In the genomic region with DNA sequence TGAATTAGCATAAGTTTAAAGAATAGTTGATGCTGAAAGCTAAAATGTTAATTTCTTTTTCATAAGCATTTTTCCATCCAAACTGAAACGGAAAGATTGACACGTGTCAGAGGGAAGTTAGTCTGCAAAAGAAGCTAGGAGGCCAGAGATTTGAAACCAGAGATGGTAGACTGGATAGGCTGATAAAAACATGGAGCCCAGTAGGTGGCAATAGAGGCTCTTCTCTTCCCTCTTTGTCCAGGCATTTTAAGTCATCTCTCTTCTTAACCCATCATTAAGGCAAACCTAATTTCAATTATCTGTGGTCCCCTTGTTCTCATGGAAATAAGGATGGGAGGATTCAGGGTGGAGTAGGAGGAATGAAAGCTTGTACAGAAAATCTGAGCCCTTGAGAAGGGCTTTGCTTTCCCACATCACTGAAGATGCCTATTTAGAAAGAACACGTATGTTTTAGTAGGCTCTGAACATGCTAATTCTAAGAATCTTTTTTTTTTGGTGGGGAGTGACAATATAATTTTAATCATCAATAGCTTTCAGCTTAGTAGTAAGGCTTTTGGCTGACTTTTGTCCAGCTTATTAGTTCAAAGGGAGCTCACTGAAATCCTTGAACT, we compare ENCODE assay signal across 9 cellular contexts.
DNase-seq lines count a peak whose midpoint lies in the region; ATAC-seq, FAIRE-seq and TF ChIP-seq lines count a peak whose summit lies in the region.
"Had no signal": no experiment of that assay in that cellular context is flagged by ENCODE, and none has a peak within 500 bp of the region (broad histone marks: within the 10 kb centered on the region; RNA-seq: fewer than 3 reads in every experiment).

No MANE protein-coding gene starts in this region.

- H3K9ac ChIP-seq in DND-41 (ENCODE audit: low read depth, low read length), result no peak overlapping the region

- H3K9me3 ChIP-seq in DND-41 (ENCODE audit: insufficient read depth, low read length, severe bottlenecking) (no peaks in the 10 kb centered on the region), esophagus muscularis mucosa (no peaks in the 10 kb centered on the region), pancreas (no peaks in the 10 kb centered on the region)
- no peaks in the 10 kb centered on the region for H3K9me3 ChIP-seq in CD8-positive, alpha-beta T cell (ENCODE audit: low read length)

- peak; percentile 50; the same call in 1 of the 3 replicates for ATAC-seq in DND-41 (ENCODE audit: insufficient read depth, low read depth)
- ATAC-seq in pancreas, result peak in 3 of 4 donors; percentile 58 to 72 (median 66)
- no peak for ATAC-seq in CD8-positive, alpha-beta T cell

- POLR2A ChIA-PET in CD8-positive, alpha-beta T cell (lab: Charles Lee), result no interaction called here

- H3K27me3 ChIP-seq in DND-41 (ENCODE audit: insufficient read depth, low read length, poor library complexity) (no peaks in the 10 kb centered on the region), esophagus muscularis mucosa (no peaks in the 10 kb centered on the region), pancreas (no peaks in the 10 kb centered on the region)
- H3K27me3 ChIP-seq in CD8-positive, alpha-beta T cell (ENCODE audit: insufficient read depth, low read length), result no peaks in the 10 kb centered on the region

- 30% methylated on average over 3 of the region's 3 CpGs for WGBS in esophagus muscularis mucosa
- 24 to 29% methylated on average over 3 of the region's 3 CpGs for WGBS in pancreas, 2 donors

- H3K4me3 ChIP-seq in DND-41 (ENCODE audit: low read depth in 1 of 2, low read length in 2 of 2) (no peak overlapping the region), LNCaP clone FGC (ENCODE audit: low read depth, low read length) (no peak overlapping the region), esophagus muscularis mucosa (no peak overlapping the region), pancreas (no peak overlapping the region)
- no peak overlapping the region for H3K4me3 ChIP-seq in CD8-positive, alpha-beta T cell (ENCODE audit: low read depth, low read length)

- H3K4me3 Mint-ChIP-seq in CD8-positive, alpha-beta T cell, result no peak overlapping the region

- H3K9me3 Mint-ChIP-seq in CD8-positive, alpha-beta T cell, result no peaks in the 10 kb centered on the region

- no peaks in the 10 kb centered on the region for H4K20me1 ChIP-seq in DND-41 (ENCODE audit: insufficient read depth, low read length)

- intact Hi-C loops in esophagus muscularis mucosa (cut with DNase I), result loop anchor here (1.0 kb wide), 1 partner anchor 219 kb away; no protein-coding TSS in a partner anchor
- intact Hi-C loops in pancreas (cut with DNase I), result loop anchor here in 1 of 3 donors (10.0 kb wide), 1 partner anchor 219 kb away; no protein-coding TSS in a partner anchor
- intact Hi-C loops in CD8-positive, alpha-beta T cell (cut with DNase I, micrococcal nuclease), result loop anchor here (10.0 kb wide), 3 partner anchors 809 to 1419 kb away; no protein-coding TSS in a partner anchor

- no peaks in the 10 kb centered on the region for H3K4me1 ChIP-seq in DND-41 (ENCODE audit: insufficient read depth, low read length)
- H3K4me1 ChIP-seq in esophagus muscularis mucosa, result peaks cover 0 to 4% (median 0%) of the 10 kb centered on the region in 4 donors
- H3K4me1 ChIP-seq in pancreas, result no peaks in the 10 kb centered on the region
- no peaks in the 10 kb centered on the region for H3K4me1 ChIP-seq in CD8-positive, alpha-beta T cell (ENCODE audit: insufficient read depth, low read length)

- peaks cover 12% of the 10 kb centered on the region for H3K27me3 Mint-ChIP-seq in CD8-positive, alpha-beta T cell (ENCODE audit: low read depth)

- FAIRE-seq in pancreas (lab: Jason Lieb, UNC), result peak; percentile 57
- FAIRE-seq: islet of Langerhans had no signal

- H3K27ac ChIP-seq in DND-41 (ENCODE audit: low read length) (no peak overlapping the region), esophagus muscularis mucosa (replicated peaks in 1 of 4) (no peak overlapping the region), pancreas (no peak overlapping the region)
- H3K27ac ChIP-seq in CD8-positive, alpha-beta T cell (ENCODE audit: low read depth, low read length), result no peak overlapping the region

- no peak for TF ChIP-seq POLR2A in esophagus muscularis mucosa (IDR thresholded peaks at IDR 0.05; ENCODE audit: low read depth)

- no peaks in the 10 kb centered on the region for H3K4me1 Mint-ChIP-seq in CD8-positive, alpha-beta T cell (ENCODE audit: low read depth)

- CTCF ChIA-PET in CD8-positive, alpha-beta T cell (lab: Charles Lee), result no interaction called here

- H3K36me3 ChIP-seq in DND-41 (ENCODE audit: insufficient read depth, low read length) (no peaks in the 10 kb centered on the region), esophagus muscularis mucosa (no peaks in the 10 kb centered on the region), pancreas (no peaks in the 10 kb centered on the region)
- H3K36me3 ChIP-seq in CD8-positive, alpha-beta T cell (ENCODE audit: insufficient read depth, low read length), result no peaks in the 10 kb centered on the region

- H3K36me3 Mint-ChIP-seq in CD8-positive, alpha-beta T cell, result no peaks in the 10 kb centered on the region

- H3K27ac Mint-ChIP-seq in CD8-positive, alpha-beta T cell, result no peak overlapping the region

- no peak overlapping the region for H2AFZ ChIP-seq in DND-41 (ENCODE audit: low read depth, low read length)

- TF ChIP-seq CTCF in DND-41 (IDR thresholded peaks at IDR 0.05; ENCODE audit: borderline replicate concordance, extremely low read depth, low read length, poor library complexity, severe bottlenecking), result peak; percentile 54
- TF ChIP-seq CTCF in LNCaP clone FGC (IDR thresholded peaks at IDR 0.05; ENCODE audit: control insufficient read depth, extremely low read depth, insufficient read depth), result peak; percentile 70
- TF ChIP-seq CTCF in esophagus muscularis mucosa (IDR thresholded peaks at IDR 0.05), result peak; percentile 48 to 62 (median 54)
- TF ChIP-seq CTCF in pancreas (IDR thresholded peaks at IDR 0.05), result peak in 3 of 4 donors; percentile 16 to 36 (median 19)
- TF ChIP-seq CTCF in CD8-positive, alpha-beta T cell (IDR thresholded peaks at IDR 0.05), result no peak

- no peak overlapping the region for H3K4me2 ChIP-seq in DND-41 (ENCODE audit: insufficient read depth, low read length)

- DNase-seq in DND-41, result no peak
- DNase-seq in LNCaP clone FGC (ENCODE audit: low read depth), result peak; percentile 27
- DNase-seq in RKO (ENCODE audit: low spot score), result peak; percentile 84
- DNase-seq in esophagus muscularis mucosa (ENCODE audit: extremely low spot score), result no peak
- no peak for DNase-seq in pancreas
- DNase-seq in CD8-positive, alpha-beta T cell, result no peak
- no peak for DNase-seq in mucosa of gallbladder (ENCODE audit: low spot score)
- DNase-seq in T-helper 2 cell, result no peak

- H3K79me2 ChIP-seq in DND-41 (ENCODE audit: insufficient read depth, low read length), result no peaks in the 10 kb centered on the region

- no peak for TF ChIP-seq EP300 in esophagus muscularis mucosa (IDR thresholded peaks at IDR 0.05)

Comparison
In these comparisons a context has a peak if more than half of its experiments do, and no peak if none do; other contexts are left out.
1. DNase-seq: peak in LNCaP clone FGC (single experiment) and RKO (single experiment); none in DND-41 (single experiment), esophagus muscularis mucosa (single experiment), pancreas (0 of 6), CD8-positive, alpha-beta T cell (0 of 7), mucosa of gallbladder (single experiment) and T-helper 2 cell (0 of 5).